ENCODE assay signal across 8 cellular contexts in the genomic region with DNA sequence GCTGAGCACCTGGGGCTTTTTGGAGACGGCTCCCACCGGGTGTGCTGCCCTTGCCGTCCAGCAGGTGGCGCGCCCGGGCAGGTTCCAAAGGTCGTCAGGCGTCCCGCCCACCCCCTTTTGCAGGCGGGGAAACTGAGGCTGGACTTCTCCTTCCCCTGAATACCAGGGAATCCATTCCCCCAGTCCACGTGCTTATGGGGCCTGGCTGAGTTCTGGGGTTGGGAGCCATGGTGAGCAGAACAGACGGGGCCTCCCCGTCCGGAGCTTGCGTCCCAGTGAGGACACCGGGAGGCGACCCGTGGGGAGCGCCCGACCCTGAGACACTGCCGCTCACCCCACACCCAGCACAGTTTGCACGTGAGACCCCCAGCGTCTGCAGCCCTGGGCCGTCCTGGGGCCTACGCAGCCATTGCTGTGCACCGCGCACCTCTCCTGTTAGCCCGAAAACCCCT. TPM values are rescaled to one million over a fixed set of nuclear protein-coding genes. Genes with fewer than 3 reads are reported as not detected.
DNase-seq lines count a peak whose midpoint lies in the region; ATAC-seq and TF ChIP-seq lines count a peak whose summit lies in the region.

No MANE protein-coding gene starts in this region.

- no peaks in the 10 kb centered on the region for H3K36me3 ChIP-seq in Loucy (ENCODE audit: insufficient read depth, low read length)

- H3K4me3 ChIP-seq in Loucy (ENCODE audit: low read length, poor library complexity, severe bottlenecking), result no peak overlapping the region
- no peak overlapping the region for H3K4me3 ChIP-seq in fibroblast of the aortic adventitia (ENCODE audit: low read depth, low read length)

- no peaks in the 10 kb centered on the region for H3K36me3 Mint-ChIP-seq in CD4-positive, alpha-beta T cell (ENCODE audit: low read depth)
- no peaks in the 10 kb centered on the region for H3K36me3 Mint-ChIP-seq in activated T-cell treated with anti-CD3 and anti-CD28 coated beads, Interleukin-2, amount 50 U/mL, for 24 hours (ENCODE audit: low read depth)

- no peaks in the 10 kb centered on the region for H3K4me1 ChIP-seq in Loucy (ENCODE audit: insufficient read depth, low read length, poor library complexity, severe bottlenecking)

- peak; percentile 39 to 74 (median 52) for DNase-seq in CD4-positive, alpha-beta T cell
- peak; percentile 78 for DNase-seq in activated T-cell treated with anti-CD3 and anti-CD28 coated beads, Interleukin-2, amount 50 U/mL, for 24 hours
- DNase-seq in fibroblast of the aortic adventitia (ENCODE audit: low read depth) (no peak), sciatic nerve (ENCODE audit: low spot score) (peak; percentile 68), hepatic stellate cell (ENCODE audit: low spot score) (no peak)

- peaks cover 39% of the 10 kb centered on the region for H3K27me3 Mint-ChIP-seq in CD4-positive, alpha-beta T cell
- peaks cover 32% of the 10 kb centered on the region for H3K27me3 Mint-ChIP-seq in activated T-cell treated with anti-CD3 and anti-CD28 coated beads, Interleukin-2, amount 50 U/mL, for 24 hours

- H3K9me3 ChIP-seq in CD4-positive, alpha-beta T cell (ENCODE audit: control insufficient read depth, low read length), result no peaks in the 10 kb centered on the region
- no peaks in the 10 kb centered on the region for H3K9me3 ChIP-seq in Loucy (ENCODE audit: insufficient read depth, low read depth, low read length)

- no peak overlapping the region for H3K4me3 Mint-ChIP-seq in CD4-positive, alpha-beta T cell
- no peak overlapping the region for H3K4me3 Mint-ChIP-seq in activated T-cell treated with anti-CD3 and anti-CD28 coated beads, Interleukin-2, amount 50 U/mL, for 24 hours

- CTCF ChIA-PET in CD4-positive, alpha-beta T cell (lab: Charles Lee), result interaction anchor here (1.5 kb wide), 1 partner anchor 86 kb away, joined by 7 read pairs; no protein-coding TSS in a partner anchor

- peak; percentile 97 for TF ChIP-seq CTCF in CD4-positive, alpha-beta T cell (IDR thresholded peaks at IDR 0.05)
- TF ChIP-seq CTCF in Loucy (conservative IDR thresholded peaks at IDR 0.05; ENCODE audit: low read length) (peak; percentile 60), fibroblast of the aortic adventitia (IDR thresholded peaks at IDR 0.05; ENCODE audit: insufficient read depth, low read length) (peak; percentile 94)

- no peaks in the 10 kb centered on the region for H4K20me1 ChIP-seq in Loucy (ENCODE audit: insufficient read depth, low read length, poor library complexity, severe bottlenecking)

- ATAC-seq in CD4-positive, alpha-beta T cell (ENCODE audit: poor library complexity), result peak; percentile 41
- ATAC-seq in sciatic nerve, result peak; percentile 65
- no peak for ATAC-seq in HG02885 (IDR thresholded peaks at IDR 0.05; ENCODE audit: poor library complexity, unreplicated experiment)
- ATAC-seq in GM19455 (IDR thresholded peaks at IDR 0.05; ENCODE audit: unreplicated experiment), result no peak

- H3K27ac ChIP-seq in CD4-positive, alpha-beta T cell (ENCODE audit: low read depth, low read length), result no peak overlapping the region

- no peaks in the 10 kb centered on the region for H3K9me3 Mint-ChIP-seq in CD4-positive, alpha-beta T cell
- H3K9me3 Mint-ChIP-seq in activated T-cell treated with anti-CD3 and anti-CD28 coated beads, Interleukin-2, amount 50 U/mL, for 24 hours, result no peaks in the 10 kb centered on the region

- no peaks in the 10 kb centered on the region for H3K79me2 ChIP-seq in Loucy (ENCODE audit: insufficient read depth, low read length)

- no peaks in the 10 kb centered on the region for H3K4me1 Mint-ChIP-seq in CD4-positive, alpha-beta T cell (ENCODE audit: low read depth)
- H3K4me1 Mint-ChIP-seq in activated T-cell treated with anti-CD3 and anti-CD28 coated beads, Interleukin-2, amount 50 U/mL, for 24 hours (ENCODE audit: low read depth), result no peaks in the 10 kb centered on the region

- intact Hi-C loops in CD4-positive, alpha-beta T cell (cut with DNase I, micrococcal nuclease), result loop anchor here in 1 of 2 experiments (1.0 to 5.0 kb wide), 3 partner anchors 85 to 327 kb away; no protein-coding TSS in a partner anchor
- intact Hi-C loops in sciatic nerve (cut with DNase I), result no loop called here

- no peaks in the 10 kb centered on the region for H3F3A ChIP-seq in Loucy (ENCODE audit: low read depth)

- H3K27me3 ChIP-seq in CD4-positive, alpha-beta T cell (ENCODE audit: control insufficient read depth, insufficient read depth, low read length), result no peaks in the 10 kb centered on the region
- no peaks in the 10 kb centered on the region for H3K27me3 ChIP-seq in Loucy (ENCODE audit: insufficient read depth, low read length, poor library complexity, severe bottlenecking)

- H3K27ac Mint-ChIP-seq in CD4-positive, alpha-beta T cell, result no peak overlapping the region
- no peak overlapping the region for H3K27ac Mint-ChIP-seq in activated T-cell treated with anti-CD3 and anti-CD28 coated beads, Interleukin-2, amount 50 U/mL, for 24 hours

- no peak overlapping the region for H3K4me2 ChIP-seq in Loucy (ENCODE audit: low read depth, low read length, poor library complexity, severe bottlenecking)

- no peak overlapping the region for H3K9ac ChIP-seq in Loucy (ENCODE audit: low read depth, low read length, poor library complexity, severe bottlenecking)

- POLR2A ChIA-PET in CD4-positive, alpha-beta T cell (lab: Charles Lee), result no interaction called here

- H3K9me2 ChIP-seq in Loucy (replicated peaks; ENCODE audit: low read depth, low read length), result no peaks in the 10 kb centered on the region

- H2AFZ ChIP-seq in Loucy (ENCODE audit: low read length), result no peak overlapping the region

RNA-seq across cellular contexts. Expression of gene JPH3, which starts 51.8 kb away (rescaled TPM):
- total RNA-seq in CD4-positive, alpha-beta T cell, result not detected
- total RNA-seq in fibroblast of the aortic adventitia (ENCODE audit: low replicate concordance) (not detected in 2 replicates), sciatic nerve (0.22 TPM)

RNA-seq across cellular contexts. Expression of gene ZCCHC14, which starts 57.7 kb away (rescaled TPM):
- total RNA-seq in CD4-positive, alpha-beta T cell, result 10 to 100 TPM; 16.4 to 18.3 TPM
- total RNA-seq in fibroblast of the aortic adventitia (ENCODE audit: low replicate concordance) (17.1 and 24.5 TPM in 2 replicates), sciatic nerve (28.4 TPM)

Comparison
In these comparisons a context has a peak if more than half of its experiments do, and no peak if none do; other contexts are left out.
1. ATAC-seq: peak in CD4-positive, alpha-beta T cell (single experiment) and sciatic nerve (single experiment); none in HG02885 (single experiment) and GM19455 (single experiment).
2. DNase-seq: peak in CD4-positive, alpha-beta T cell (10 of 10), activated T-cell treated with anti-CD3 and anti-CD28 coated beads, Interleukin-2, amount 50 U/mL, for 24 hours (single experiment) and sciatic nerve (single experiment); none in fibroblast of the aortic adventitia (single experiment) and hepatic stellate cell (single experiment).
3. Peak in every context shown above with its lines, with median percentiles within 50 percentile points of each other: CTCF ChIP-seq.